In the genomic region with DNA sequence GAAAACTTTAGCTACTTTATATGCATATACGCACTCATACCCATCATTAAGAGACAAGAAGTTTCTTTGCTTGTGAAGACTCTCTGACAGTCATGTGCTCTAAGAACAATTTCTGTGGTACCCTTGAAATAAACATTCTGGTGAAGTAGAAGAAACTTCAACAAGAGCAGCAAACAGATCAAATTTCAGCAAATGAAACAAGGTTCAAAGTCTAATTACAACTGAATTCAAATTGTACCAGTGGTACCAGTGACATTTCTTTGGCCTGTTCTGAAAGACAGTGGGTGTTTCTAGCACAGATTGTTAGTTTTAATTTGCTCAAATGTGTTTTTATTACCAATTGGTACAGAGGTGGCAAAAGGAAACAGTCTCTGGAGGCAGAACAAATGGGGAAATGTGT, we compare ENCODE assay signal across 14 cellular contexts.
"Had no signal": no experiment of that assay in that cellular context is flagged by ENCODE, and none has a peak within 500 bp of the region (broad histone marks: within the 10 kb centered on the region; RNA-seq: fewer than 3 reads in every experiment).

No MANE protein-coding gene starts in this region.

- H3K36me3 Mint-ChIP-seq: activated CD8-positive, alpha-beta memory T cell treated with anti-CD3 and anti-CD28 coated beads, Interleukin-2, amount 10 ng/mL, durations not matched to agents 7 days and 5 days; activated naive CD8-positive, alpha-beta T cell; memory B cell; natural killer cell treated with Interleukin-12 subunit alpha and Interleukin-12 subunit beta and Interleukin-15 and Interleukin-18, amount 100 ng/mL, for 72 hours had no signal

- ATAC-seq: activated CD8-positive, alpha-beta memory T cell treated with anti-CD3 and anti-CD28 coated beads, Interleukin-2, amount 10 ng/mL, durations not matched to agents 7 days and 5 days; foreskin keratinocyte; left lobe of liver; natural killer cell treated with Interleukin-12 subunit alpha and Interleukin-12 subunit beta and Interleukin-15 and Interleukin-18, amount 100 ng/mL, for 72 hours had no signal

- H3K27me3 Mint-ChIP-seq: activated CD8-positive, alpha-beta memory T cell treated with anti-CD3 and anti-CD28 coated beads, Interleukin-2, amount 10 ng/mL, durations not matched to agents 7 days and 5 days; activated naive CD8-positive, alpha-beta T cell; activated T-cell treated with anti-CD3 and anti-CD28 coated beads, Interleukin-2, amount 50 U/mL, for 24 hours; memory B cell; natural killer cell treated with Interleukin-12 subunit alpha and Interleukin-12 subunit beta and Interleukin-15 and Interleukin-18, amount 100 ng/mL, for 72 hours had no signal

- H3K36me3 ChIP-seq: esophagus muscularis mucosa, stomach, thoracic aorta had no signal

- DNase-seq: activated CD8-positive, alpha-beta memory T cell treated with anti-CD3 and anti-CD28 coated beads, Interleukin-2, amount 10 ng/mL, durations not matched to agents 7 days and 5 days; activated effector memory CD4-positive, alpha-beta T cell treated with Interleukin-2 at 50 U/mL for 16 hours; activated T-cell treated with anti-CD3 and anti-CD28 coated beads, Interleukin-2, amount 50 U/mL, for 24 hours; anterior cingulate cortex; foreskin keratinocyte; stimulated activated CD4-positive, alpha-beta T cell treated with anti-CD3 and anti-CD28 coated beads, Interleukin-15, amount 100 ng/mL, for 24 hours; stimulated activated CD4-positive, alpha-beta T cell treated with anti-CD3 and anti-CD28 coated beads, Interleukin-4, amount 100 ng/mL, for 24 hours; stomach had no signal

- H3K27ac ChIP-seq: esophagus muscularis mucosa, foreskin keratinocyte, stomach had no signal

- H3K27me3 ChIP-seq: esophagus muscularis mucosa, foreskin keratinocyte, stomach had no signal

- H3K4me3 Mint-ChIP-seq: activated CD8-positive, alpha-beta memory T cell treated with anti-CD3 and anti-CD28 coated beads, Interleukin-2, amount 10 ng/mL, durations not matched to agents 7 days and 5 days; activated naive CD8-positive, alpha-beta T cell; activated T-cell treated with anti-CD3 and anti-CD28 coated beads, Interleukin-2, amount 50 U/mL, for 24 hours; memory B cell; natural killer cell treated with Interleukin-12 subunit alpha and Interleukin-12 subunit beta and Interleukin-15 and Interleukin-18, amount 100 ng/mL, for 72 hours had no signal

- H3K4me1 ChIP-seq: esophagus muscularis mucosa, stomach had no signal

- H3K9me3 ChIP-seq: esophagus muscularis mucosa, stomach, thoracic aorta had no signal

- H3K4me1 Mint-ChIP-seq: activated CD8-positive, alpha-beta memory T cell treated with anti-CD3 and anti-CD28 coated beads, Interleukin-2, amount 10 ng/mL, durations not matched to agents 7 days and 5 days; memory B cell had no signal

- H3K4me3 ChIP-seq: esophagus muscularis mucosa, stomach, thoracic aorta had no signal

- H3K27ac Mint-ChIP-seq: activated CD8-positive, alpha-beta memory T cell treated with anti-CD3 and anti-CD28 coated beads, Interleukin-2, amount 10 ng/mL, durations not matched to agents 7 days and 5 days; activated naive CD8-positive, alpha-beta T cell; activated T-cell treated with anti-CD3 and anti-CD28 coated beads, Interleukin-2, amount 50 U/mL, for 24 hours; memory B cell; natural killer cell treated with Interleukin-12 subunit alpha and Interleukin-12 subunit beta and Interleukin-15 and Interleukin-18, amount 100 ng/mL, for 72 hours had no signal

- H3K9me3 Mint-ChIP-seq: activated T-cell treated with anti-CD3 and anti-CD28 coated beads, Interleukin-2, amount 50 U/mL, for 24 hours; memory B cell had no signal
